ENCODE assay signal across 18 cellular contexts in the genomic region with DNA sequence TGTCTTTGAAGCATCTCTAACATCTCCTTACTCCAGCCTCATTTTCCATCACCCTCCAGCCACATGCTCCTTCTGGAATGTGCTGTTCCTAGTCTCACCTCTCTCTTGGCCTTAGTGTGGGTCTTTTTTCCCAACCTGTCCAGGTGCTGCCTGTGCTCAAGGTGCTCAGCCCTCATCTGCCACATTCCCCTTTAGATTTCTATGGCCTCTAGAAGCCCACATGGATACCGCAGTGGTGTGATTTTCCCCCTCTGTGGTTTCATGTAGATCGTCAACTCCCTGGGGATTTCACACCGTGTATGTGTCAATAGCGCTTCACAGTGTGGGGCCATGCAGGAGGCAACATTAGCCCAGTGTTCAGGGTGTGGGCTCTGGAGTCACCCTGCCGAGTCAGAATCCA. TPM values are rescaled to one million over a fixed set of nuclear protein-coding genes. Genes with fewer than 3 reads are reported as not detected.
A peak's percentile ranks its signal among the peaks of the same experiment; 100 is the strongest.
DNase-seq lines count a peak whose midpoint lies in the region; ATAC-seq, FAIRE-seq and TF ChIP-seq lines count a peak whose summit lies in the region.
"Had no signal": no experiment of that assay in that cellular context is flagged by ENCODE, and none has a peak within 500 bp of the region (broad histone marks: within the 10 kb centered on the region; RNA-seq: fewer than 3 reads in every experiment).

No MANE protein-coding gene starts in this region.

- H3K4me1 ChIP-seq in HEK293 (ENCODE audit: control insufficient read depth, insufficient read depth, low read length), result peaks cover 3% of the 10 kb centered on the region; the same call in 1 of the 2 replicates
- no peaks in the 10 kb centered on the region for H3K4me1 ChIP-seq in GM12878 (ENCODE audit: control insufficient read depth, insufficient read depth, low read length)
- peaks cover 10% of the 10 kb centered on the region for H3K4me1 ChIP-seq in A673 (ENCODE audit: insufficient read depth, low read length, poor library complexity, severe bottlenecking)

- no peaks in the 10 kb centered on the region for H3K36me3 ChIP-seq in HEK293 (ENCODE audit: control insufficient read depth in 2 of 2, insufficient read depth in 1 of 2, low read length in 2 of 2)
- no peaks in the 10 kb centered on the region for H3K36me3 ChIP-seq in GM12878 (ENCODE audit: control insufficient read depth in 2 of 2, insufficient read depth in 2 of 2, low read length in 1 of 2)
- H3K36me3 ChIP-seq in A673 (ENCODE audit: insufficient read depth, low read length, poor library complexity, severe bottlenecking), result no peaks in the 10 kb centered on the region

- in situ Hi-C loops in GM12878 (cut with MboI), result loop anchor here (10.0 kb wide), 1 partner anchor 693 kb away; no protein-coding TSS in a partner anchor

- RAD21 ChIA-PET in GM12878 (lab: Charles Lee; ENCODE audit: unreplicated experiment), result no interaction called here

- POLR2A ChIA-PET in HEK293 (lab: Yijun Ruan, JAX) (no interaction called here), GM12878 (lab: Charles Lee) (no interaction called here), A673 (lab: Charles Lee; ENCODE audit: low non-redundant PET) (no interaction called here)

- SMC1A ChIA-PET in GM12878 (lab: Charles Lee; ENCODE audit: uncharacterized antibody, unreplicated experiment), result no interaction called here

- no peak for ATAC-seq in GM12878
- peak; percentile 25 for ATAC-seq in stimulated activated memory B cell treated with anti-CD40 and anti-IgM and Interleukin-4, amounts not matched to agents 10 μg/mL and 1 μg/mL and 100 μg/mL, for 72 hours
- ATAC-seq: HCT116 had no signal

- no peak overlapping the region for H2AFZ ChIP-seq in GM12878 (ENCODE audit: control insufficient read depth, low read depth, low read length)

- TF ChIP-seq EP300 in GM12878 (IDR thresholded peaks at IDR 0.05; ENCODE audit: borderline replicate concordance in 1 of 2, control insufficient read depth in 1 of 2, low read depth in 2 of 2, low read length in 2 of 2), result no peak

- no peaks in the 10 kb centered on the region for H4K20me1 ChIP-seq in GM12878 (ENCODE audit: control insufficient read depth, insufficient read depth)

- H3K27ac ChIP-seq in HEK293 (ENCODE audit: extremely low read depth, low read depth, low read length), result no peak overlapping the region
- H3K27ac ChIP-seq in GM12878 (ENCODE audit: control insufficient read depth, insufficient read depth), result no peak overlapping the region
- no peak overlapping the region for H3K27ac ChIP-seq in A673 (ENCODE audit: low read depth, low read length, poor library complexity, severe bottlenecking)
- H3K27ac ChIP-seq: 22Rv1 had no signal

- H3K36me3 Mint-ChIP-seq in stimulated activated memory B cell treated with anti-CD40 and anti-IgM and Interleukin-4, amounts not matched to agents 10 μg/mL and 1 μg/mL and 100 μg/mL, for 72 hours, result no peaks in the 10 kb centered on the region

- peaks cover 41% of the 10 kb centered on the region for H3K27me3 Mint-ChIP-seq in stimulated activated memory B cell treated with anti-CD40 and anti-IgM and Interleukin-4, amounts not matched to agents 10 μg/mL and 1 μg/mL and 100 μg/mL, for 72 hours

- CTCF ChIA-PET in HEK293 (lab: Yijun Ruan, JAX) (no interaction called here), GM12878 (lab: Yijun Ruan, JAX) (no interaction called here), A673 (lab: Charles Lee) (no interaction called here)

- no peak overlapping the region for H3K4me2 ChIP-seq in GM12878 (ENCODE audit: control insufficient read depth, insufficient read depth)

- TF ChIP-seq POLR2A in GM12878 (IDR thresholded peaks at IDR 0.05; ENCODE audit: low read depth, low read length), result no peak

- no peaks in the 10 kb centered on the region for H3K4me1 Mint-ChIP-seq in stimulated activated memory B cell treated with anti-CD40 and anti-IgM and Interleukin-4, amounts not matched to agents 10 μg/mL and 1 μg/mL and 100 μg/mL, for 72 hours

- 21% methylated on average over 5 of the region's 5 CpGs for WGBS in GM12878 (ENCODE audit: insufficient coverage, insufficient replicate concordance, low lambda C conversion rate, missing lambda C conversion rate)

- H3K4me3 ChIP-seq in HEK293 (ENCODE audit: low read depth, low read length) (no peak overlapping the region), GM12878 (no peak overlapping the region), A673 (ENCODE audit: low read depth, low read length, poor library complexity, severe bottlenecking) (no peak overlapping the region)

- peak; percentile 20 for DNase-seq in NCI-H345 (lab: John Stamatoyannopoulos, UW)
- no peak for DNase-seq in NCI-H345 treated with DMSO at 0.1 percent for 48 hours (lab: John Stamatoyannopoulos, UW; ENCODE audit: unreplicated experiment)
- no peak for DNase-seq in GM12878 (ENCODE audit: low read depth, low spot score)
- no peak for DNase-seq in A673 (ENCODE audit: low spot score)
- no peak for DNase-seq in COR-L47 (lab: John Stamatoyannopoulos, UW)
- DNase-seq in SKM-1 (lab: John Stamatoyannopoulos, UW; ENCODE audit: unreplicated experiment), result no peak
- DNase-seq: AML-193; C1 segment of cervical spinal cord; CD4-positive, alpha-beta T cell; DMS79; EL had no signal

- H3K27me3 ChIP-seq in GM12878 (replicated peaks in 1 of 2; ENCODE audit: control insufficient read depth in 2 of 2, insufficient read depth in 2 of 2, low read length in 1 of 2) (no peaks in the 10 kb centered on the region; a peak in 1 of 4 replicates), A673 (replicated peaks; ENCODE audit: insufficient read depth, low read depth, low read length, poor library complexity) (no peaks in the 10 kb centered on the region)

- intact Hi-C loops in GM12878 (cut with micrococcal nuclease; ENCODE audit: unreplicated experiment) (no loop called here), A673 (cut with micrococcal nuclease; ENCODE audit: unreplicated experiment) (loop anchor here (10.0 kb wide), 2 partner anchors 603 to 693 kb away; no protein-coding TSS in a partner anchor)

- no peak for FAIRE-seq in GM12878 (lab: Jason Lieb, UNC)
- FAIRE-seq: G401.6, GM18507, H54 had no signal

- no peak overlapping the region for H3K9ac ChIP-seq in GM12878 (ENCODE audit: control insufficient read depth, insufficient read depth, low read length)

- no peak overlapping the region for H3K4me3 Mint-ChIP-seq in stimulated activated memory B cell treated with anti-CD40 and anti-IgM and Interleukin-4, amounts not matched to agents 10 μg/mL and 1 μg/mL and 100 μg/mL, for 72 hours
- H3K4me3 Mint-ChIP-seq: CD4-positive, alpha-beta T cell had no signal

- no peaks in the 10 kb centered on the region for H3K9me3 ChIP-seq in HEK293 (ENCODE audit: control insufficient read depth, insufficient read depth, low read depth, low read length)
- no peaks in the 10 kb centered on the region for H3K9me3 ChIP-seq in GM12878 (replicated peaks; ENCODE audit: control insufficient read depth, insufficient read depth, low read length)
- H3K9me3 ChIP-seq in A673 (ENCODE audit: low read depth, low read length, poor library complexity, severe bottlenecking), result no peaks in the 10 kb centered on the region

- BruUV-seq in GM12878 (replicated peaks; lab: Mats Ljungman, UMichigan) (no TSS peak), A673 (replicated peaks; lab: Mats Ljungman, UMichigan) (no TSS peak)

- no peaks in the 10 kb centered on the region for H3K79me2 ChIP-seq in GM12878 (ENCODE audit: control insufficient read depth, insufficient read depth, low read length)

- no peak overlapping the region for H3K27ac Mint-ChIP-seq in stimulated activated memory B cell treated with anti-CD40 and anti-IgM and Interleukin-4, amounts not matched to agents 10 μg/mL and 1 μg/mL and 100 μg/mL, for 72 hours
- H3K27ac Mint-ChIP-seq: CD4-positive, alpha-beta T cell had no signal

- H3K9me3 Mint-ChIP-seq in stimulated activated memory B cell treated with anti-CD40 and anti-IgM and Interleukin-4, amounts not matched to agents 10 μg/mL and 1 μg/mL and 100 μg/mL, for 72 hours, result no peaks in the 10 kb centered on the region
- H3K9me3 Mint-ChIP-seq: CD4-positive, alpha-beta T cell had no signal

- no peak for TF ChIP-seq RAD21 in GM12878 (IDR thresholded peaks at IDR 0.05; ENCODE audit: insufficient read depth, low read depth, low read length)

- TF ChIP-seq CTCF in HEK293 (tag by site-specific recombination; IDR thresholded peaks at IDR 0.05) (no peak), GM12878 (IDR thresholded peaks at IDR 0.05 in 2 of 3, conservative IDR thresholded peaks at IDR 0.05 in 1 of 3; ENCODE audit: control insufficient read depth in 2 of 3, extremely low read depth in 1 of 3, insufficient read depth in 1 of 3, low read depth in 3 of 3, low read length in 3 of 3) (no peak), A673 (conservative IDR thresholded peaks at IDR 0.05; ENCODE audit: low read depth, low read length) (no peak)

TF ChIP-seq in HEK293, 187 proteins besides CTCF, POLR2A, EP300 and RAD21:
- TF ChIP-seq GLIS1 (tag by site-specific recombination; IDR thresholded peaks at IDR 0.05) (0 out of 2 replicates have a peak, but pooled peaks have one; percentile 19), ZNF544 (tag by site-specific recombination; IDR thresholded peaks at IDR 0.05) (no peak)

TF ChIP-seq in GM12878, 131 proteins besides CTCF, POLR2A, EP300 and RAD21 (continues in another document):
- TF ChIP-seq CBFB (IDR thresholded peaks at IDR 0.05; ENCODE audit: low read depth), result no peak

RNA-seq across cellular contexts. Expression of a gene that starts 32.5 kb away (rescaled TPM):
- total RNA-seq in GM12878 (2013; cell fraction: nucleolus; rRNA removed), result 0.17 and 0.50 TPM in 2 replicates
- not detected in 2 replicates for total RNA-seq in GM12878 (2014; rRNA removed)
- total RNA-seq in GM12878 (2014; rRNA removed; fragmentation: Illumina TruSeq; extraction: Trizol), result not detected in 2 replicates
- not detected in 2 replicates for total RNA-seq in GM12878 (2021)
- polyA plus RNA-seq in GM12878 (2011; ENCODE audit: low read depth), result not detected
- polyA plus RNA-seq in GM12878 (2011; rRNA removed), result 0.04 TPM in 1 of 2 replicates, not detected in the other
- 0.01 TPM in 1 of 2 replicates, not detected in the other for polyA plus RNA-seq in GM12878 (2011; cell fraction: cytosol; rRNA removed)
- polyA plus RNA-seq in GM12878 (2011; cell fraction: nucleus; rRNA removed), result 0.04 and 0.18 TPM in 2 replicates
- polyA plus RNA-seq in GM12878 (2012), result 0.03 and 0.04 TPM in 2 replicates
- not detected in 2 replicates for polyA plus RNA-seq in GM12878 (2014; fragmentation: Illumina TruSeq; extraction: Trizol)
- polyA plus RNA-seq in GM12878 (2014; fragmentation: Nextera tagmentation; extraction: Ambion mirVana), result under 1 TPM in 1 of 2 experiments, not detected in 1; 0.02 TPM
- polyA plus RNA-seq in GM12878 (2014; rRNA removed), result not detected in 2 replicates
- polyA plus RNA-seq in GM12878 (2016; fragmentation: Nextera tagmentation; extraction: Ambion mirVana), result under 1 TPM in 1 of 2 experiments, not detected in 1; 0.08 TPM
- not detected in 2 replicates for polyA minus RNA-seq in GM12878 (2011; rRNA and poly(A)+ RNA removed)
- polyA minus RNA-seq in GM12878 (2011; cell fraction: cytosol; rRNA and poly(A)+ RNA removed), result not detected in 2 replicates
- not detected in 2 replicates for polyA minus RNA-seq in GM12878 (2011; cell fraction: nucleus; rRNA and poly(A)+ RNA removed)
- 6.7 and 8.2 TPM in 2 replicates for total RNA-seq in A673 (2021)
- total RNA-seq: CD4-positive, alpha-beta T cell had no signal
